In genomic region chr2:187403568-187404260, GRCh38 we compare ENCODE assay signal across 10 cellular contexts. TPM values are rescaled to one million over a fixed set of nuclear protein-coding genes. Genes with fewer than 3 reads are reported as not detected.
A peak's percentile ranks its signal among the peaks of the same experiment; 100 is the strongest.
DNase-seq lines count a peak whose midpoint lies in the region; ATAC-seq and TF ChIP-seq lines count a peak whose summit lies in the region.
"Had no signal": no experiment of that assay in that cellular context is flagged by ENCODE, and none has a peak within 500 bp of the region (broad histone marks: within the 10 kb centered on the region; RNA-seq: fewer than 3 reads in every experiment).

No MANE protein-coding gene starts in this region.

- TF ChIP-seq POLR2A in body of pancreas (IDR thresholded peaks at IDR 0.05) (no peak), vagina (IDR thresholded peaks at IDR 0.05) (no peak), upper lobe of left lung (IDR thresholded peaks at IDR 0.05) (no peak)

- H3K79me1 ChIP-seq in H9 (ENCODE audit: insufficient read depth, low read depth, low read length, poor library complexity, severe bottlenecking) = no peaks in the 10 kb centered on the region

- no peak overlapping the region for H3T11ph ChIP-seq in H9 (ENCODE audit: low read length)

- no peak overlapping the region for H3K4me2 ChIP-seq in H9 (ENCODE audit: insufficient read depth, insufficient read length, low read length)

- TF ChIP-seq EP300 in upper lobe of left lung (IDR thresholded peaks at IDR 0.05) = peak in 1 of 4 donors; percentile 10

- H3K36me3 ChIP-seq in body of pancreas (replicated peaks in 1 of 2; ENCODE audit: insufficient read depth in 1 of 2, low read depth in 2 of 2) = no peaks in the 10 kb centered on the region
- H3K36me3 ChIP-seq in left lung = no peaks in the 10 kb centered on the region
- H3K36me3 ChIP-seq in vagina = no peaks in the 10 kb centered on the region
- no peaks in the 10 kb centered on the region for H3K36me3 ChIP-seq in upper lobe of left lung
- H3K36me3 ChIP-seq: MG63 had no signal

- no CpG with 5 or more reads among the region's 6 CpGs for WGBS in H9 (ENCODE audit: extremely low coverage, insufficient read length, low lambda C conversion rate)
- 23 to 46% methylated on average over 6 of the region's 6 CpGs for WGBS in body of pancreas, 2 donors
- WGBS in upper lobe of left lung, 2 donors = 32 to 44% methylated on average over 6 of the region's 6 CpGs

- no peak for TF ChIP-seq CTCF in H9 (conservative IDR thresholded peaks at IDR 0.05)
- no peak for TF ChIP-seq CTCF in body of pancreas (IDR thresholded peaks at IDR 0.05)
- no peak for TF ChIP-seq CTCF in left lung (IDR thresholded peaks at IDR 0.05)
- no peak for TF ChIP-seq CTCF in vagina (IDR thresholded peaks at IDR 0.05)
- TF ChIP-seq CTCF in upper lobe of left lung (IDR thresholded peaks at IDR 0.05) = no peak

- H4K8ac ChIP-seq in H9 (replicated peaks; ENCODE audit: insufficient read length, low read depth, low read length) = no peak overlapping the region

- H2BK120ac ChIP-seq in H9 (ENCODE audit: low read depth, low read length, poor library complexity, severe bottlenecking) = no peak overlapping the region

- no peaks in the 10 kb centered on the region for H3K9me3 Mint-ChIP-seq in H9

- no peak overlapping the region for H2BK5ac ChIP-seq in H9 (ENCODE audit: insufficient read length, low read length)

- H3K4me3 Mint-ChIP-seq in H9 = no peak overlapping the region; a peak in 1 of 5 replicates
- H3K4me3 Mint-ChIP-seq: central memory CD8-positive, alpha-beta T cell had no signal

- H4K20me1 ChIP-seq in H9 (ENCODE audit: control insufficient read depth, insufficient read depth, insufficient read length) = no peaks in the 10 kb centered on the region

- 0 out of 2 replicates have a peak, but pooled peaks cover 2% of the 10 kb centered on the region for H3K79me2 ChIP-seq in H9 (ENCODE audit: insufficient read depth, low read length)

- H2AK5ac ChIP-seq in H9 (ENCODE audit: insufficient read length, low read length) = no peak overlapping the region

- H3K27ac ChIP-seq in H9 (ENCODE audit: insufficient read length, low read depth, low read length) (no peak overlapping the region), body of pancreas (peak overlapping the region; percentile 17 to 51 (median 38)), left lung (peak overlapping the region in 1 of 2 donors; percentile 29), vagina (peak overlapping the region; percentile 22), upper lobe of left lung (peak overlapping the region in 2 of 4 donors; percentile 13 to 43)
- H3K27ac ChIP-seq: RWPE1 had no signal

- no peaks in the 10 kb centered on the region for H3K36me3 Mint-ChIP-seq in H9 (ENCODE audit: insufficient read depth in 1 of 3, low read depth in 3 of 3)

- H3K14ac ChIP-seq in H9 (ENCODE audit: insufficient read depth, low read length) = no peak overlapping the region

- H3K27me3 ChIP-seq in H9 (ENCODE audit: insufficient read depth, low read length) = no peaks in the 10 kb centered on the region
- H3K27me3 ChIP-seq in body of pancreas = no peaks in the 10 kb centered on the region
- H3K27me3 ChIP-seq in left lung = no peaks in the 10 kb centered on the region
- H3K27me3 ChIP-seq in vagina = no peaks in the 10 kb centered on the region
- H3K27me3 ChIP-seq in upper lobe of left lung = no peaks in the 10 kb centered on the region
- H3K27me3 ChIP-seq: MG63 had no signal

- no peaks in the 10 kb centered on the region for H3K27me3 Mint-ChIP-seq in H9 (ENCODE audit: low read depth)
- H3K27me3 Mint-ChIP-seq: central memory CD8-positive, alpha-beta T cell had no signal

- DNase-seq in H9 = no peak
- DNase-seq in body of pancreas = no peak
- no peak for DNase-seq in left lung
- no peak for DNase-seq in vagina (ENCODE audit: extremely low spot score in 2 of 2)
- DNase-seq in upper lobe of left lung = no peak
- DNase-seq in T1000 (lab: John Stamatoyannopoulos, UW) = no peak
- DNase-seq: MG63 had no signal

- no peak overlapping the region for H3K56ac ChIP-seq in H9 (ENCODE audit: insufficient read length, low read depth, low read length)

- H3K9me3 ChIP-seq in H9 (ENCODE audit: control insufficient read depth, low read depth, low read length) (no peaks in the 10 kb centered on the region), body of pancreas (no peaks in the 10 kb centered on the region), left lung (no peaks in the 10 kb centered on the region), vagina (no peaks in the 10 kb centered on the region), upper lobe of left lung (no peaks in the 10 kb centered on the region)

- H3K4me3 ChIP-seq in body of pancreas (no peak overlapping the region), left lung (no peak overlapping the region), vagina (peak overlapping the region in 1 of 2 donors; percentile 2), upper lobe of left lung (no peak overlapping the region)
- H3K4me3 ChIP-seq: MG63 had no signal

- H3K27ac Mint-ChIP-seq in H9 = peak overlapping the region; percentile 15 to 76 (median 68); a peak in 5 of 7 replicates

- intact Hi-C loops in body of pancreas (cut with DNase I) = no loop called here
- intact Hi-C loops in left lung (cut with DNase I) = no loop called here
- intact Hi-C loops in vagina (cut with DNase I) = no loop called here

- no peak overlapping the region for H3K4ac ChIP-seq in H9 (ENCODE audit: low read depth, low read length)

- H2BK20ac ChIP-seq in H9 (ENCODE audit: low read depth, low read length, poor library complexity, severe bottlenecking) = no peak overlapping the region

- no peaks in the 10 kb centered on the region for H3K23me2 ChIP-seq in H9 (ENCODE audit: insufficient read length, low read depth, low read length, poor library complexity, severe bottlenecking)

- no peak overlapping the region for H2AFZ ChIP-seq in H9 (ENCODE audit: low read length)

- H3K9ac ChIP-seq in H9 (ENCODE audit: extremely low read depth, insufficient read length, low read length) = no peak overlapping the region

- no peak overlapping the region for H2BK12ac ChIP-seq in H9 (ENCODE audit: insufficient read length, low read depth, low read length)

- H3K4me1 Mint-ChIP-seq in H9 = peaks cover 29 to 35% of the 10 kb centered on the region in 2 experiments
- H3K4me1 Mint-ChIP-seq: central memory CD8-positive, alpha-beta T cell had no signal

- H4K5ac ChIP-seq in H9 (ENCODE audit: insufficient read length, low read depth, low read length) = no peak overlapping the region

- peaks cover 4% of the 10 kb centered on the region; the same call in 1 of the 2 replicates for H3K4me1 ChIP-seq in H9 (ENCODE audit: insufficient read depth, low read length)
- peaks cover 8% of the 10 kb centered on the region for H3K4me1 ChIP-seq in body of pancreas
- peaks cover 0 to 2% of the 10 kb centered on the region in 2 donors for H3K4me1 ChIP-seq in left lung
- no peaks in the 10 kb centered on the region for H3K4me1 ChIP-seq in vagina
- peaks cover 0 to 6% (median 2%) of the 10 kb centered on the region in 4 donors for H3K4me1 ChIP-seq in upper lobe of left lung

- ATAC-seq in body of pancreas (peak; percentile 78), left lung (peak; percentile 24), upper lobe of left lung (ENCODE audit: low FRiP score in 2 of 2) (no peak), HG03565 (IDR thresholded peaks at IDR 0.05; ENCODE audit: unreplicated experiment) (no peak)

- no peak overlapping the region for H3K23ac ChIP-seq in H9 (ENCODE audit: insufficient read length, low read depth, low read length)

- H4K91ac ChIP-seq in H9 (ENCODE audit: insufficient read length, low read depth, low read length) = no peak overlapping the region

- H3K18ac ChIP-seq in H9 (ENCODE audit: insufficient read length, low read depth, low read length) = no peak overlapping the region

- no peak overlapping the region for H2BK15ac ChIP-seq in H9 (ENCODE audit: low read depth, low read length)

RNA-seq across cellular contexts. Expression of gene CALCRL, which starts 44.3 kb away (rescaled TPM):
- total RNA-seq in H9 (2021) (1.4 and 1.7 TPM in 2 replicates), body of pancreas (10 to 100 TPM; 11.4 to 14.8 TPM), left lung (100 to 1,000 TPM in 1 of 2 donors, 10 to 100 TPM in 1; 99.5 to 122 TPM), vagina (19.2 TPM), upper lobe of left lung (100 to 1,000 TPM in 2 of 6 donors, 10 to 100 TPM in 4; 30.4 to 118 (median 77.4) TPM)

Comparison
In these comparisons a context has a peak if more than half of its experiments do, and no peak if none do; other contexts are left out.
1. ATAC-seq: peak in body of pancreas (single experiment) and left lung (single experiment); none in upper lobe of left lung (0 of 2) and HG03565 (single experiment).